ENCODE assay signal across 1 cellular context in genomic region chr7:63900394-63901203, GRCh38.
TF ChIP-seq lines count a peak whose summit lies in the region.

No MANE protein-coding gene starts in this region.

TF ChIP-seq in SK-N-SH, 30 proteins besides CTCF, POLR2A, EP300 and RAD21 (continued from another document):
- TF ChIP-seq ELF1 (IDR thresholded peaks at IDR 0.05) (peak; percentile 15; the same call in 1 of the 2 replicates), SIN3A (IDR thresholded peaks at IDR 0.05; ENCODE audit: borderline replicate concordance, low read depth, low read length) (no peak), SMC3 (IDR thresholded peaks at IDR 0.05; ENCODE audit: low read depth, low read length) (no peak), TCF12 (IDR thresholded peaks at IDR 0.05) (no peak), MXI1 (IDR thresholded peaks at IDR 0.05; ENCODE audit: low read depth, low read length) (peak; percentile 91), RCOR1 (IDR thresholded peaks at IDR 0.05; ENCODE audit: low read length) (0 out of 2 replicates have a peak, but pooled peaks have one; percentile 22), FOXJ3 (CRISPR knock-in tag; IDR thresholded peaks at IDR 0.05) (peak; percentile 84), JUND (IDR thresholded peaks at IDR 0.05) (no peak)
TF ChIP-seq in SK-N-SH: peak in this region for 9.
